In genomic region chr14:71725802-71726638, GRCh38 we compare ENCODE assay signal across 14 cellular contexts.
DNase-seq lines count a peak whose midpoint lies in the region; ATAC-seq and TF ChIP-seq lines count a peak whose summit lies in the region.
"Had no signal": no experiment of that assay in that cellular context is flagged by ENCODE, and none has a peak within 500 bp of the region (broad histone marks: within the 10 kb centered on the region; RNA-seq: fewer than 3 reads in every experiment).

No MANE protein-coding gene starts in this region.

- H3F3A ChIP-seq in SK-N-SH (replicated peaks; ENCODE audit: insufficient read depth), result peaks cover 9% of the 10 kb centered on the region
- no peaks in the 10 kb centered on the region for H3F3A ChIP-seq in GM23338 (replicated peaks; ENCODE audit: low read depth)

- no peak for TF ChIP-seq EP300 in SK-N-SH (IDR thresholded peaks at IDR 0.05; ENCODE audit: borderline replicate concordance in 1 of 2, low read depth in 1 of 2, low read length in 1 of 2)

- H3K79me2 ChIP-seq in SK-N-SH (ENCODE audit: insufficient read depth) (no peaks in the 10 kb centered on the region), GM23338 (replicated peaks; ENCODE audit: insufficient read depth) (no peaks in the 10 kb centered on the region)

- H3K4me1 Mint-ChIP-seq in stimulated activated effector memory CD8-positive, alpha-beta T cell treated with anti-CD3 and anti-CD28 coated beads, Interleukin-12 subunit alpha, Interleukin-12 subunit beta, amount 100 ng/mL, for 72 hours, result peaks cover 11% of the 10 kb centered on the region
- no peaks in the 10 kb centered on the region; the same call in 2 of the 3 replicates for H3K4me1 Mint-ChIP-seq in GM23338

- 54% methylated on average over 7 of the region's 7 CpGs for WGBS in SK-N-SH (ENCODE audit: low lambda C conversion rate)

- POLR2A ChIA-PET in SK-N-SH (lab: Yijun Ruan, JAX), result interaction anchor here (1.2 kb wide), 1 partner anchor 404 kb away, joined by 3 read pairs; no protein-coding TSS in a partner anchor

- H2AFZ ChIP-seq in SK-N-SH (ENCODE audit: low read depth), result no peak overlapping the region
- H2AFZ ChIP-seq in GM23338, result no peak overlapping the region

- H3K27ac Mint-ChIP-seq in stimulated activated effector memory CD8-positive, alpha-beta T cell treated with anti-CD3 and anti-CD28 coated beads, Interleukin-12 subunit alpha, Interleukin-12 subunit beta, amount 100 ng/mL, for 72 hours, result no peak overlapping the region
- no peak overlapping the region for H3K27ac Mint-ChIP-seq in GM23338

- peaks cover 78% of the 10 kb centered on the region for H3K36me3 Mint-ChIP-seq in stimulated activated effector memory CD8-positive, alpha-beta T cell treated with anti-CD3 and anti-CD28 coated beads, Interleukin-12 subunit alpha, Interleukin-12 subunit beta, amount 100 ng/mL, for 72 hours
- peaks cover 44% of the 10 kb centered on the region for H3K36me3 Mint-ChIP-seq in GM23338 (ENCODE audit: low read depth)

- peak overlapping the region; percentile 61 to 82 for H3K27ac ChIP-seq in SK-N-SH (ENCODE audit: low read depth in 2 of 2, low read length in 1 of 2)
- no peak overlapping the region for H3K27ac ChIP-seq in GM23338 (ENCODE audit: low read depth)
- H3K27ac ChIP-seq: A549, upper lobe of left lung had no signal

- H4K20me1 ChIP-seq in SK-N-SH (ENCODE audit: insufficient read depth), result no peaks in the 10 kb centered on the region
- H4K20me1 ChIP-seq in GM23338 (replicated peaks; ENCODE audit: insufficient read depth), result no peaks in the 10 kb centered on the region

- H3K4me1 ChIP-seq in SK-N-SH (ENCODE audit: control insufficient read depth in 1 of 2, insufficient read depth in 2 of 2, low read depth in 1 of 2, low read length in 1 of 2) (peaks cover 19% of the 10 kb centered on the region in 2 experiments), GM23338 (ENCODE audit: insufficient read depth) (no peaks in the 10 kb centered on the region)
- H3K4me1 ChIP-seq: A549 had no signal

- no peak for DNase-seq in activated CD4-positive, CD25-positive, alpha-beta regulatory T cell treated with anti-CD3 and anti-CD28 coated beads, Interleukin-2, amount 50 U/mL, for 72 hours
- DNase-seq in SK-N-SH (no peak), fibroblast of gingiva (ENCODE audit: low read depth) (peak; percentile 85), NCI-H2227 (lab: John Stamatoyannopoulos, UW; ENCODE audit: unreplicated experiment) (no peak), GM23338 (ENCODE audit: low spot score) (no peak)
- DNase-seq in stimulated activated effector memory CD8-positive, alpha-beta T cell treated with anti-CD3 and anti-CD28 coated beads, Interleukin-12 subunit alpha, Interleukin-12 subunit beta, amount 100 ng/mL, for 72 hours (ENCODE audit: low spot score in 2 of 2), result no peak
- no peak for DNase-seq in NK-92 treated with Interleukin-12 subunit alpha and Interleukin-12 subunit beta, amount 100 ng/mL, for 24 hours (lab: John Stamatoyannopoulos, UW)
- DNase-seq: NCI-H1048; nephron progenitor cell; SHP77 treated with DMSO at 0.1 percent for 48 hours; stimulated activated CD4-positive, alpha-beta T cell treated with anti-CD3 and anti-CD28 coated beads, Interleukin-4, amount 100 ng/mL, for 4 hours had no signal

- H3K36me3 ChIP-seq in SK-N-SH (replicated peaks in 1 of 2; ENCODE audit: control insufficient read depth in 1 of 2, insufficient read depth in 2 of 2, low read length in 1 of 2), result peaks cover 12 to 13% of the 10 kb centered on the region in 2 experiments
- H3K36me3 ChIP-seq in GM23338 (ENCODE audit: insufficient read depth), result peaks cover 11% of the 10 kb centered on the region; the same call in 1 of the 2 replicates

- peaks cover 2% of the 10 kb centered on the region for H3K27me3 Mint-ChIP-seq in GM23338 (ENCODE audit: insufficient read depth, low read depth, poor library complexity)

- H3K4me2 ChIP-seq in SK-N-SH, result peak overlapping the region; percentile 30; the same call in 1 of the 2 replicates
- no peak overlapping the region for H3K4me2 ChIP-seq in GM23338
- H3K4me2 ChIP-seq: A549 had no signal

- TF ChIP-seq CTCF in SK-N-SH (IDR thresholded peaks at IDR 0.05), result no peak
- no peak for TF ChIP-seq CTCF in GM23338 (conservative IDR thresholded peaks at IDR 0.05; ENCODE audit: low read depth in 2 of 2)

- no peak overlapping the region; the same call in 1 of the 2 replicates for H3K9ac ChIP-seq in SK-N-SH

- H3K9me3 Mint-ChIP-seq in stimulated activated effector memory CD8-positive, alpha-beta T cell treated with anti-CD3 and anti-CD28 coated beads, Interleukin-12 subunit alpha, Interleukin-12 subunit beta, amount 100 ng/mL, for 72 hours, result no peaks in the 10 kb centered on the region
- 0 out of 3 replicates have a peak, but pooled peaks cover under 1% of the 10 kb centered on the region for H3K9me3 Mint-ChIP-seq in GM23338

- no peaks in the 10 kb centered on the region for H3K9me3 ChIP-seq in SK-N-SH
- H3K9me3 ChIP-seq: A549, upper lobe of left lung had no signal

- peak; percentile 48 to 65 for ATAC-seq in activated CD4-positive, CD25-positive, alpha-beta regulatory T cell treated with anti-CD3 and anti-CD28 coated beads, Interleukin-2, amount 50 U/mL, for 24 hours
- peak; percentile 76 for ATAC-seq in stimulated activated effector memory CD8-positive, alpha-beta T cell treated with anti-CD3 and anti-CD28 coated beads, Interleukin-12 subunit alpha, Interleukin-12 subunit beta, amount 100 ng/mL, for 72 hours
- no peak for ATAC-seq in GM23338
- ATAC-seq: A549 had no signal

- CTCF ChIA-PET in SK-N-SH (lab: Yijun Ruan, JAX), result interaction anchor here (0.8 to 1.4 kb wide), 4 partner anchors 11 to 622 kb away, joined by 3 to 4 read pairs (median 3); no protein-coding TSS in a partner anchor

- H3K4me3 ChIP-seq in SK-N-SH (ENCODE audit: low read depth in 2 of 2, low read length in 1 of 2) (no peak overlapping the region), GM23338 (no peak overlapping the region)
- H3K4me3 ChIP-seq: A549, upper lobe of left lung had no signal

- H3K27me3 ChIP-seq in SK-N-SH (ENCODE audit: insufficient read depth), result no peaks in the 10 kb centered on the region
- no peaks in the 10 kb centered on the region for H3K27me3 ChIP-seq in GM23338 (ENCODE audit: insufficient read depth)
- H3K27me3 ChIP-seq: upper lobe of left lung had no signal

- no peak for TF ChIP-seq RAD21 in SK-N-SH (IDR thresholded peaks at IDR 0.05; ENCODE audit: low read length)

- H3K9me2 ChIP-seq in SK-N-SH, result no peaks in the 10 kb centered on the region
- H3K9me2 ChIP-seq in GM23338 (ENCODE audit: insufficient read depth), result no peaks in the 10 kb centered on the region

- H3K4me3 Mint-ChIP-seq in stimulated activated effector memory CD8-positive, alpha-beta T cell treated with anti-CD3 and anti-CD28 coated beads, Interleukin-12 subunit alpha, Interleukin-12 subunit beta, amount 100 ng/mL, for 72 hours, result no peak overlapping the region
- H3K4me3 Mint-ChIP-seq in GM23338, result no peak overlapping the region
- H3K4me3 Mint-ChIP-seq: nephron progenitor cell had no signal

TF ChIP-seq in SK-N-SH, 30 proteins besides CTCF, POLR2A, EP300 and RAD21 (continues in another document):
- peak; percentile 42; the same call in 1 of the 2 replicates for TF ChIP-seq JUND (IDR thresholded peaks at IDR 0.05)

TF ChIP-seq in GM23338, 12 proteins besides CTCF, POLR2A, EP300 and RAD21:
- no peak for TF ChIP-seq ETS1 (IDR thresholded peaks at IDR 0.05)
- no peak for TF ChIP-seq NANOG (IDR thresholded peaks at IDR 0.05; ENCODE audit: borderline replicate concordance)
- TF ChIP-seq EZH2 (IDR thresholded peaks at IDR 0.05; ENCODE audit: low read depth, unreplicated experiment), result no peak
- no peak for TF ChIP-seq EZH2phosphoT487 (IDR thresholded peaks at IDR 0.05; ENCODE audit: unreplicated experiment)
